In genomic region chr1:47443530-47444316, GRCh38 we compare ENCODE assay signal across 15 cellular contexts. TPM values are rescaled to one million over a fixed set of nuclear protein-coding genes. Genes with fewer than 3 reads are reported as not detected.
DNase-seq lines count a peak whose midpoint lies in the region; ATAC-seq, FAIRE-seq and TF ChIP-seq lines count a peak whose summit lies in the region.
"Had no signal": no experiment of that assay in that cellular context is flagged by ENCODE, and none has a peak within 500 bp of the region (broad histone marks: within the 10 kb centered on the region; RNA-seq: fewer than 3 reads in every experiment).

No MANE protein-coding gene starts in this region.

- no peak overlapping the region for H3K9ac ChIP-seq in K562 (ENCODE audit: insufficient read depth in 1 of 2, low read depth in 2 of 2, low read length in 2 of 2)

- TF ChIP-seq POLR2A in K562 (conservative IDR thresholded peaks at IDR 0.05): no peak

- FAIRE-seq in K562 (lab: Jason Lieb, UNC): no peak
- FAIRE-seq: islet of Langerhans had no signal

- no peaks in the 10 kb centered on the region for H3K36me3 Mint-ChIP-seq in activated T-cell treated with anti-CD3 and anti-CD28 coated beads, Interleukin-2, amount 50 U/mL, for 4 hours (ENCODE audit: insufficient read depth)
- H3K36me3 Mint-ChIP-seq in mesothelial cell of epicardium: no peaks in the 10 kb centered on the region

- TF ChIP-seq RAD21 in K562 (CRISPR knock-in tag; conservative IDR thresholded peaks at IDR 0.05 in 1 of 2, IDR thresholded peaks at IDR 0.05 in 1 of 2): no peak

- H3K27ac Mint-ChIP-seq in mesothelial cell of epicardium: no peak overlapping the region

- H2AFZ ChIP-seq in K562 (ENCODE audit: low read depth, low read length): no peak overlapping the region

- H3K27ac ChIP-seq in K562 (ENCODE audit: extremely low read depth, low read depth, low read length) (no peak overlapping the region), thoracic aorta (no peak overlapping the region)
- H3K27ac ChIP-seq: neutrophil had no signal

- no peak overlapping the region for H3K4me2 ChIP-seq in K562 (ENCODE audit: insufficient read depth, low read length)

- H3K4me3 ChIP-seq in K562 (no peak overlapping the region), thoracic aorta (peak overlapping the region; percentile 48)

- H3K9me3 ChIP-seq in K562 (replicated peaks; ENCODE audit: control insufficient read depth, insufficient read depth, low read depth, low read length) (no peaks in the 10 kb centered on the region), thoracic aorta (no peaks in the 10 kb centered on the region)
- H3K9me3 ChIP-seq: adrenal gland, neutrophil had no signal

- no TSS peak for BruUV-seq in K562 (replicated peaks; lab: Mats Ljungman, UMichigan)

- CTCF ChIA-PET in K562 (lab: Yijun Ruan, JAX; ENCODE audit: low intra/inter-chr PET ratio): no interaction called here

- peak overlapping the region; percentile 34 for H3K4me3 Mint-ChIP-seq in activated T-cell treated with anti-CD3 and anti-CD28 coated beads, Interleukin-2, amount 50 U/mL, for 4 hours
- peak overlapping the region; percentile 20 for H3K4me3 Mint-ChIP-seq in mesothelial cell of epicardium

- WGBS in K562 (ENCODE audit: insufficient coverage, low coverage, missing lambda C conversion rate): 24% methylated on average over 40 of the region's 45 CpGs

- H3K36me3 ChIP-seq in K562 (ENCODE audit: control insufficient read depth, insufficient read depth, low read length) (no peaks in the 10 kb centered on the region), thoracic aorta (peaks cover 4% of the 10 kb centered on the region)
- H3K36me3 ChIP-seq: adrenal gland, neutrophil had no signal

- no peak for DNase-seq in activated T-cell treated with anti-CD3 and anti-CD28 coated beads, Interleukin-2, amount 50 U/mL, for 4 hours
- no peak for DNase-seq in activated T-cell treated with anti-CD3 and anti-CD28 coated beads, Interleukin-2, amount 50 U/mL, for 48 hours
- no peak for DNase-seq in K562 (ENCODE audit: extremely low read depth in 1 of 4, low spot score in 3 of 4)
- no peak for DNase-seq in mesothelial cell of epicardium (ENCODE audit: low spot score in 2 of 2, unreplicated experiment in 2 of 2)
- no peak for DNase-seq in thoracic aorta (ENCODE audit: low spot score)
- DNase-seq in HUDEP-2 (lab: John Stamatoyannopoulos, UW; ENCODE audit: unreplicated experiment in 76 of 76): no peak
- DNase-seq in NCI-H526 (lab: John Stamatoyannopoulos, UW): no peak
- DNase-seq: activated CD4-positive, alpha-beta T cell treated with anti-CD3 and anti-CD28 coated beads, Interleukin-2, amount 50 U/mL, for 4 hours; adrenal gland; dermis blood vessel endothelial cell; NCI-H2081 had no signal

- no peak for TF ChIP-seq CTCF in K562 (IDR thresholded peaks at IDR 0.05 in 2 of 3, conservative IDR thresholded peaks at IDR 0.05 in 1 of 3; ENCODE audit: insufficient read depth in 2 of 3, low read depth in 1 of 3, low read length in 3 of 3)
- TF ChIP-seq CTCF in mesothelial cell of epicardium (IDR thresholded peaks at IDR 0.05; ENCODE audit: unreplicated experiment): no peak
- TF ChIP-seq CTCF in thoracic aorta (IDR thresholded peaks at IDR 0.05): no peak

- H3K79me2 ChIP-seq in K562 (ENCODE audit: control insufficient read depth, insufficient read depth, low read length): no peaks in the 10 kb centered on the region

- no peaks in the 10 kb centered on the region for H3K9me3 Mint-ChIP-seq in activated T-cell treated with anti-CD3 and anti-CD28 coated beads, Interleukin-2, amount 50 U/mL, for 4 hours
- H3K9me3 Mint-ChIP-seq in mesothelial cell of epicardium: no peaks in the 10 kb centered on the region

- H3K27me3 Mint-ChIP-seq in activated T-cell treated with anti-CD3 and anti-CD28 coated beads, Interleukin-2, amount 50 U/mL, for 4 hours (ENCODE audit: low read depth): peaks cover 10% of the 10 kb centered on the region
- H3K27me3 Mint-ChIP-seq in mesothelial cell of epicardium (ENCODE audit: low read depth): no peaks in the 10 kb centered on the region

- in situ Hi-C loops in K562 (cut with MboI): no loop called here

- intact Hi-C loops in K562 (cut with micrococcal nuclease): no loop called here

- POLR2A ChIA-PET in K562 (lab: Yijun Ruan, JAX): no interaction called here

- H3K4me1 Mint-ChIP-seq in activated T-cell treated with anti-CD3 and anti-CD28 coated beads, Interleukin-2, amount 50 U/mL, for 4 hours (ENCODE audit: low read depth): peaks cover 21% of the 10 kb centered on the region
- H3K4me1 Mint-ChIP-seq in mesothelial cell of epicardium: peaks cover 16% of the 10 kb centered on the region

- ATAC-seq in activated T-cell treated with anti-CD3 and anti-CD28 coated beads, Interleukin-2, amount 50 U/mL, for 4 hours: no peak
- ATAC-seq in K562: no peak
- no peak for ATAC-seq in thoracic aorta (ENCODE audit: insufficient number of reproducible peaks, low FRiP score, low read depth)
- ATAC-seq in HG02938 (IDR thresholded peaks at IDR 0.05; ENCODE audit: unreplicated experiment): no peak

- H3K9me1 ChIP-seq in K562 (ENCODE audit: control insufficient read depth, insufficient read depth, low read length): no peaks in the 10 kb centered on the region

- peaks cover 2% of the 10 kb centered on the region; the same call in 1 of the 2 replicates for H4K20me1 ChIP-seq in K562 (replicated peaks; ENCODE audit: control insufficient read depth, insufficient read depth, low read length)

- peaks cover 67 to 80% of the 10 kb centered on the region in 2 experiments; a peak in 4 of 5 replicates for H3K27me3 ChIP-seq in K562 (ENCODE audit: control insufficient read depth in 2 of 2, insufficient read depth in 2 of 2, low read length in 2 of 2)
- no peaks in the 10 kb centered on the region for H3K27me3 ChIP-seq in thoracic aorta (replicated peaks; ENCODE audit: insufficient read depth)

- TF ChIP-seq EP300 in K562 (IDR thresholded peaks at IDR 0.05; ENCODE audit: low read length): no peak

- H3K4me1 ChIP-seq in K562 (replicated peaks in 1 of 2; ENCODE audit: control insufficient read depth in 2 of 2, insufficient read depth in 2 of 2, low read length in 2 of 2) (peaks cover 0 to 18% of the 10 kb centered on the region in 2 experiments; a peak in 2 of 5 replicates), thoracic aorta (ENCODE audit: control insufficient read depth in 1 of 2, low read depth in 2 of 2) (peaks cover 4 to 37% of the 10 kb centered on the region in 2 donors)
- H3K4me1 ChIP-seq: adrenal gland had no signal

TF ChIP-seq in K562, 482 proteins besides CTCF, POLR2A, EP300 and RAD21:
- no peak for TF ChIP-seq NFYB (IDR thresholded peaks at IDR 0.05; ENCODE audit: extremely low read depth, insufficient read length)
- TF ChIP-seq ZZZ3 (IDR thresholded peaks at IDR 0.05): no peak
- peak; percentile 55 for TF ChIP-seq CBX8 (IDR thresholded peaks at IDR 0.05; ENCODE audit: borderline replicate concordance, extremely low read depth, low read depth, low read length, poor library complexity, severe bottlenecking)
- TF ChIP-seq CBX2 (IDR thresholded peaks at IDR 0.05; ENCODE audit: insufficient read depth, low read length, poor library complexity, severe bottlenecking): peak; percentile 93
- TF ChIP-seq TCF7 (IDR thresholded peaks at IDR 0.05; ENCODE audit: borderline replicate concordance): no peak
- TF ChIP-seq ZEB2 (IDR thresholded peaks at IDR 0.05): no peak
TF ChIP-seq in K562: peak in this region for 2.

RNA-seq across cellular contexts. Expression of gene FOXD2, which starts 5.9 kb away (rescaled TPM):
- under 1 TPM in 2 of 3 donors, not detected in 1; 0.16 to 0.19 TPM for total RNA-seq in activated T-cell treated with anti-CD3 and anti-CD28 coated beads, Interleukin-2, amount 50 U/mL, for 4 hours
- total RNA-seq in K562 (2011; cell fraction: chromatin; rRNA removed; ENCODE audit: low replicate concordance): 0.46 and 0.93 TPM in 2 replicates
- 1.2 TPM in 2 replicates for total RNA-seq in K562 (2011; cell fraction: nucleolus; rRNA removed)
- 0.66 and 0.84 TPM in 2 replicates for total RNA-seq in K562 (2011; cell fraction: nucleoplasm; rRNA removed)
- 1.2 TPM in 2 replicates for total RNA-seq in K562 (2014; rRNA removed)
- 0.22 and 0.26 TPM in 2 replicates for total RNA-seq in K562 (2014; rRNA removed; fragmentation: Illumina TruSeq; extraction: Trizol)
- total RNA-seq in K562 (2015; rRNA removed; fragmentation: Illumina TruSeq; extraction: Trizol): 0.26 and 0.33 TPM in 2 replicates
- 0.86 and 1.2 TPM in 2 replicates for total RNA-seq in K562 (2021)
- polyA plus RNA-seq in K562 (2011; rRNA removed): 0.15 and 0.27 TPM in 2 replicates
- 0.19 and 0.52 TPM in 2 replicates for polyA plus RNA-seq in K562 (2011; cell fraction: cytosol; rRNA removed)
- 0.79 and 1.2 TPM in 2 replicates for polyA plus RNA-seq in K562 (2011; cell fraction: nucleus; rRNA removed)
- polyA plus RNA-seq in K562 (2012): 1.7 and 2.8 TPM in 2 replicates
- 0.19 and 0.22 TPM in 2 replicates for polyA plus RNA-seq in K562 (2014; fragmentation: Illumina TruSeq; extraction: Trizol)
- polyA plus RNA-seq in K562 (2014; fragmentation: Nextera tagmentation; extraction: Ambion mirVana): under 1 TPM; 0.06 to 0.07 TPM
- polyA plus RNA-seq in K562 (2014; rRNA removed): 0.46 and 0.53 TPM in 2 replicates
- polyA minus RNA-seq in K562 (2011; rRNA and poly(A)+ RNA removed): 0.12 and 0.14 TPM in 2 replicates
- 0.29 and 0.64 TPM in 2 replicates for polyA minus RNA-seq in K562 (2011; cell fraction: cytosol; rRNA and poly(A)+ RNA removed)
- 0.67 and 1.00 TPM in 2 replicates for polyA minus RNA-seq in K562 (2011; cell fraction: nucleus; rRNA and poly(A)+ RNA removed)
- total RNA-seq in mesothelial cell of epicardium: 0.60 to 0.98 TPM (median 0.77 TPM) in 3 replicates
- total RNA-seq in thoracic aorta: 1 to 10 TPM; 4.9 TPM

RNA-seq across cellular contexts. Expression of gene FOXE3, which starts 27.6 kb away (rescaled TPM):
- total RNA-seq in activated T-cell treated with anti-CD3 and anti-CD28 coated beads, Interleukin-2, amount 50 U/mL, for 4 hours: not detected
- not detected in 2 replicates for total RNA-seq in K562 (2011; cell fraction: chromatin; rRNA removed; ENCODE audit: low replicate concordance)
- total RNA-seq in K562 (2011; cell fraction: nucleolus; rRNA removed): not detected in 2 replicates
- not detected in 2 replicates for total RNA-seq in K562 (2011; cell fraction: nucleoplasm; rRNA removed)
- not detected in 2 replicates for total RNA-seq in K562 (2014; rRNA removed)
- not detected in 2 replicates for total RNA-seq in K562 (2014; rRNA removed; fragmentation: Illumina TruSeq; extraction: Trizol)
- not detected in 2 replicates for total RNA-seq in K562 (2015; rRNA removed; fragmentation: Illumina TruSeq; extraction: Trizol)
- not detected in 2 replicates for total RNA-seq in K562 (2021)
- not detected in 2 replicates for polyA plus RNA-seq in K562 (2011; rRNA removed)
- not detected in 2 replicates for polyA plus RNA-seq in K562 (2011; cell fraction: cytosol; rRNA removed)
- polyA plus RNA-seq in K562 (2011; cell fraction: nucleus; rRNA removed): 0.10 TPM in 1 of 2 replicates, not detected in the other
- polyA plus RNA-seq in K562 (2012): 0.04 TPM in 1 of 2 replicates, not detected in the other
- not detected in 2 replicates for polyA plus RNA-seq in K562 (2014; fragmentation: Illumina TruSeq; extraction: Trizol)
- not detected for polyA plus RNA-seq in K562 (2014; fragmentation: Nextera tagmentation; extraction: Ambion mirVana)
- not detected in 2 replicates for polyA plus RNA-seq in K562 (2014; rRNA removed)
- not detected in 2 replicates for polyA minus RNA-seq in K562 (2011; rRNA and poly(A)+ RNA removed)
- polyA minus RNA-seq in K562 (2011; cell fraction: cytosol; rRNA and poly(A)+ RNA removed): not detected in 2 replicates
- polyA minus RNA-seq in K562 (2011; cell fraction: nucleus; rRNA and poly(A)+ RNA removed): not detected in 2 replicates
- not detected in 3 replicates for total RNA-seq in mesothelial cell of epicardium
- total RNA-seq in thoracic aorta: under 1 TPM in 1 of 2 donors, not detected in 1; 0.28 TPM
- total RNA-seq: adrenal gland, dermis blood vessel endothelial cell, LHCN-M2 had no signal
